In genomic region chr6:156852147-156852857, GRCh38 we compare ENCODE assay signal across 9 cellular contexts.
A peak's percentile ranks its signal among the peaks of the same experiment; 100 is the strongest.
DNase-seq lines count a peak whose midpoint lies in the region; ATAC-seq lines count a peak whose summit lies in the region.
"Had no signal": no experiment of that assay in that cellular context is flagged by ENCODE, and none has a peak within 500 bp of the region (broad histone marks: within the 10 kb centered on the region; RNA-seq: fewer than 3 reads in every experiment).

No MANE protein-coding gene starts in this region.

- DNase-seq in myocyte (ENCODE audit: low read depth): peak; percentile 53
- DNase-seq in NCI-H2171 (lab: John Stamatoyannopoulos, UW): no peak
- no peak for DNase-seq in Ammon's horn (ENCODE audit: low spot score)
- no peak for DNase-seq in activated naive CD4-positive, alpha-beta T cell treated with anti-CD3 and anti-CD28 coated beads, Interleukin-2, amount 50 U/mL, for 16 hours
- no peak for DNase-seq in epidermal melanocyte (ENCODE audit: insufficient read length, low spot score)
- DNase-seq: IMR-90 had no signal

- no peaks in the 10 kb centered on the region for H3K27me3 ChIP-seq in HUES64 (ENCODE audit: insufficient read depth, low read length)

- peak overlapping the region; percentile 93 for H3K27ac ChIP-seq in HUES64 (ENCODE audit: low read depth, low read length)

- no peaks in the 10 kb centered on the region for H3K36me3 ChIP-seq in HUES64 (ENCODE audit: insufficient read depth, low read length)

- ATAC-seq in GM18870 (IDR thresholded peaks at IDR 0.05; ENCODE audit: unreplicated experiment) (peak; percentile 51), HG02588 (IDR thresholded peaks at IDR 0.05; ENCODE audit: unreplicated experiment) (peak; percentile 59)

- H3K9ac ChIP-seq in HUES64 (ENCODE audit: low read depth, low read length): peak overlapping the region; percentile 59

- H3K9me3 ChIP-seq in HUES64 (ENCODE audit: insufficient read depth, low read depth, low read length): no peaks in the 10 kb centered on the region

- peak overlapping the region; percentile 45 for H3K4me3 ChIP-seq in HUES64 (ENCODE audit: low read length)

- H3K4me1 ChIP-seq in HUES64 (ENCODE audit: insufficient read depth, low read length): peaks cover 82% of the 10 kb centered on the region

- 71% methylated on average over 6 of the region's 9 CpGs for WGBS in HUES64
